In genomic region chr17:62627219-62627903, GRCh38 we compare ENCODE assay signal across 8 cellular contexts. TPM values are rescaled to one million over a fixed set of nuclear protein-coding genes. Genes with fewer than 3 reads are reported as not detected.
DNase-seq lines count a peak whose midpoint lies in the region; ATAC-seq, FAIRE-seq and TF ChIP-seq lines count a peak whose summit lies in the region.

MRC2 (plus strand) TSS chr17:62627670; CDS start chr17:62627803, 133 bp downstream.

- no peaks in the 10 kb centered on the region for H3K36me3 ChIP-seq in ectodermal cell (ENCODE audit: control insufficient read depth, insufficient read depth, low read length)
- H3K36me3 ChIP-seq in lung (ENCODE audit: control insufficient read depth in 2 of 2, insufficient read depth in 2 of 2, low read length in 2 of 2) = no peaks in the 10 kb centered on the region

- H3K27ac ChIP-seq in ectodermal cell (ENCODE audit: insufficient read depth, low read depth, low read length, poor library complexity, severe bottlenecking) (peak within 1 kb of the TSS; percentile 8), lung (ENCODE audit: low read depth in 1 of 2, low read length in 1 of 2) (peak within 1 kb of the TSS; percentile 38 to 82)

- H3K4me3 ChIP-seq in ectodermal cell (ENCODE audit: insufficient read depth, low read depth, low read length) (peak within 1 kb of the TSS; percentile 73), lung (peak within 1 kb of the TSS; percentile 47)

- no peaks in the 10 kb centered on the region for H3K9me3 Mint-ChIP-seq in Calu3 (ENCODE audit: low read depth, unreplicated experiment)

- H3K27me3 ChIP-seq in ectodermal cell (ENCODE audit: control insufficient read depth, insufficient read depth, low read length, poor library complexity, severe bottlenecking) = peaks cover 14% of the 10 kb centered on the region
- H3K27me3 ChIP-seq in lung (ENCODE audit: control insufficient read depth, insufficient read depth) = no peaks in the 10 kb centered on the region

- peaks cover 5% of the 10 kb centered on the region for H3K4me1 Mint-ChIP-seq in Calu3 (ENCODE audit: low read depth, unreplicated experiment)

- peaks cover 14% of the 10 kb centered on the region for H3K36me3 Mint-ChIP-seq in Calu3 (ENCODE audit: insufficient read depth, unreplicated experiment)

- H3K4me3 Mint-ChIP-seq in Calu3 (ENCODE audit: low read depth, unreplicated experiment) = peak within 1 kb of the TSS; percentile 71

- CTCF ChIA-PET in Calu3 (lab: Charles Lee) = no interaction called here

- H3K9me3 ChIP-seq in ectodermal cell (ENCODE audit: control insufficient read depth, low read length) = no peaks in the 10 kb centered on the region
- no peaks in the 10 kb centered on the region for H3K9me3 ChIP-seq in lung (ENCODE audit: control insufficient read depth in 2 of 2, insufficient read depth in 1 of 2, low read length in 1 of 2)

- FAIRE-seq in HTR-8/SVneo (lab: Jason Lieb, UNC) = peak; percentile 96

- WGBS in ectodermal cell, 2 experiments = 0% methylated on average over 68 of the region's 68 CpGs
- WGBS in lung, 2 donors = 0 to 1% methylated on average over 31 to 68 of the region's 68 CpGs

- H3K27me3 Mint-ChIP-seq in Calu3 (ENCODE audit: unreplicated experiment) = peaks cover 17% of the 10 kb centered on the region

- H3K4me1 ChIP-seq in ectodermal cell (ENCODE audit: control insufficient read depth, insufficient read depth, low read length) (peaks cover 37% of the 10 kb centered on the region), lung (ENCODE audit: control insufficient read depth in 2 of 2, insufficient read depth in 2 of 2, low read length in 2 of 2) (peaks cover 0 to 10% of the 10 kb centered on the region in 2 donors)

- DNase-seq in Calu3 (peak; percentile 19), HTR-8/SVneo (ENCODE audit: insufficient read length, low spot score) (peak; percentile 79), UCSD-AML1 (lab: John Stamatoyannopoulos, UW; ENCODE audit: unreplicated experiment) (peak; percentile 88), lung (ENCODE audit: low spot score) (peak; percentile 68)
- peak; percentile 34 to 49 (median 38) for DNase-seq in stimulated activated CD4-positive, alpha-beta T cell treated with anti-CD3 and anti-CD28 coated beads, TNF-alpha, amount 100 ng/mL, for 4 hours (ENCODE audit: low read depth in 3 of 3)

- BruUV-seq in Calu3 (replicated peaks; lab: Mats Ljungman, UMichigan) = no TSS peak

- TF ChIP-seq CTCF in Calu3 (IDR thresholded peaks at IDR 0.05; ENCODE audit: unreplicated experiment) = no peak
- no peak for TF ChIP-seq CTCF in lung (IDR thresholded peaks at IDR 0.05; ENCODE audit: control extremely low read depth, extremely low read depth)

- ATAC-seq in lung (ENCODE audit: insufficient read depth, low FRiP score) (peak; percentile 52), HG03378 (IDR thresholded peaks at IDR 0.05; ENCODE audit: unreplicated experiment) (no peak), GM18873 (IDR thresholded peaks at IDR 0.05; ENCODE audit: low FRiP score, unreplicated experiment) (no peak)

- intact Hi-C loops in Calu3 (cut with micrococcal nuclease; ENCODE audit: unreplicated experiment) = no loop called here

- no peak within 1 kb of the TSS for H3K27ac Mint-ChIP-seq in Calu3 (ENCODE audit: unreplicated experiment)

RNA-seq across cellular contexts. Expression of gene MRC2, which starts in this region (rescaled TPM):
- total RNA-seq in Calu3 (2022) (2.3 and 2.6 TPM in 2 replicates), lung (10 to 100 TPM; 78.8 to 82.3 TPM)
- 39.0 TPM for polyA plus RNA-seq in ectodermal cell (2013, experiment 1 of 4)
- 45.0 TPM for polyA plus RNA-seq in ectodermal cell (2013, experiment 2 of 4)
- polyA plus RNA-seq in ectodermal cell (2013, experiment 3 of 4) = 42.6 TPM
- 46.3 TPM for polyA plus RNA-seq in ectodermal cell (2013, experiment 4 of 4)
- 10 to 100 TPM; 15.9 to 58.1 TPM for polyA plus RNA-seq in lung

Comparison
In these comparisons a context has a peak if more than half of its experiments do, and no peak if none do; other contexts are left out.
1. RNA of gene MRC2 (total RNA-seq): 78.8 to 82.3 TPM in lung; 2.3 to 2.6 TPM in Calu3; every median in the first group is over 10 times any median in the second.
2. DNase-seq: peak in every context shown above with its lines; median percentile 88 in UCSD-AML1; 79 in HTR-8/SVneo; 68 in lung; 38 in stimulated activated CD4-positive, alpha-beta T cell treated with anti-CD3 and anti-CD28 coated beads, TNF-alpha, amount 100 ng/mL, for 4 hours; 19 in Calu3.